Comparison of ENCODE assay signal across 1 cellular context in the genomic region with DNA sequence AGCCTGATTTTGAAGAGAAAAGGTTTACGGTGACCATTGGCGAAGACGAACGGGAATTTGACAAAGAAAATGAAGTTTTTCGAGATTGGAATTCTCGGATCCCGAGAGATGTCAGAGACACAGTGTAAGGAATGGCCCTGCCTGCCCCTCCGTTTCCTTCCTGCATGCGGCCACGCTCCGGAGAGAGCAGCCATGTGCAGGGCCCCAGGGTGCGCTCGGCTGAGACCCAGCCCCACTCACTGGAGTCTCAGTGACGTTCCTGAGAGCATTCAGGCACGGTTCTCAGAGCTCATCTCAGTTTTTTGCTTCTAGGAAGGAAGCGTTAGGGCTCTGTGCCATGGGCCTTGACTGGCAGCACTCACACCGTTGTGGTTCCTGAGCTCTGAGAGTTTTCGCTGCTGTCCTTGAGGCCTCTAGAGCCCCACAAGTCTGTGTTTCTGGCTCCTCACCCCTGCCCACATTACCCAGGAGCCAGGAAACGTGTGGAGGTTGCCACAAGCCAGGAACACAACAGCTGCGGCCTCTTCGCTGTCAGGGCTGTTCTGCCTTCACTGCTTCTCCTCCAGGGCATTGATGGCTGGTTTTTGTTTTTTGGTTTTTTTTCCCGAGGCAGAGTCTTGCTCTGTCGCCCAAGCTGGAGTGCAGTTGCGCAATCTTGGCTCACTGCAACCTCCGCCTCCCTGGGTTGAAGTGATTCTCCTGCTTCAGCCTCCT.
A peak's percentile ranks its signal among the peaks of the same experiment; 100 is the strongest.
TF ChIP-seq lines count a peak whose summit lies in the region.

No MANE protein-coding gene starts in this region.

TF ChIP-seq in H1, 55 proteins besides CTCF, POLR2A, EP300 and RAD21:
- TF ChIP-seq CEBPB (IDR thresholded peaks at IDR 0.05; ENCODE audit: low read depth, low read length) (peak; percentile 93), EZH2 (IDR thresholded peaks at IDR 0.05; ENCODE audit: low read depth, low read length, severe bottlenecking) (no peak)
